In the genomic region with DNA sequence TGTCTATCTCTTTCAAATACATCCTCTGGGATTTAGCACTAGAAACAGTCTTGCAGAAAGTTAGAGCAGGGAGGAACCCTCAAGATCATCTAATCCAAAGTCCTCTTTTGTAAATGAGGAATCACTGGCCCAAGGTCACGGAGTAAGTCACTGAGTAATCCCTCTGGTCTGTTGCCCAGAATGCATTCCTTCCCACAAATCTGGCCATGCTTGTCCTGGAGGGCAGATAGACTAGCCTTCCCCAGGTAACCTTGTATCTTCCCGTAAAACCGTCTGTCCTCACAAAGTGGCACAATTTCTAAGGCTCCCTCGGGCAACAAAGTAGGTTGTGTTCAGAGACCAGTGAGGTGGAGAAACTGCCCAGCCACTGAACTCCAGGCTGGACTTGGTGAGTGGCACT, we compare ENCODE assay signal across 14 cellular contexts. TPM values are rescaled to one million over a fixed set of nuclear protein-coding genes. Genes with fewer than 3 reads are reported as not detected.
DNase-seq lines count a peak whose midpoint lies in the region; ATAC-seq and TF ChIP-seq lines count a peak whose summit lies in the region.
"Had no signal": no experiment of that assay in that cellular context is flagged by ENCODE, and none has a peak within 500 bp of the region (broad histone marks: within the 10 kb centered on the region; RNA-seq: fewer than 3 reads in every experiment).

No MANE protein-coding gene starts in this region.

- H3K27me3 ChIP-seq in osteoblast (ENCODE audit: insufficient read depth, low read length), result no peaks in the 10 kb centered on the region
- H3K27me3 ChIP-seq: BLaER1 treated with 17β-estradiol and CSF1 and Interleukin-3, amounts not matched to agents 10 nM and 100 nM; colonic mucosa had no signal

- H3K27ac ChIP-seq in RWPE1 (peak overlapping the region; percentile 79), osteoblast (ENCODE audit: low read depth, low read length) (peak overlapping the region; percentile 30)
- H3K27ac ChIP-seq: BLaER1 treated with 17β-estradiol and CSF1 and Interleukin-3, amounts not matched to agents 10 nM and 100 nM; colonic mucosa had no signal

- H3K27me3 Mint-ChIP-seq in T-cell, result no peaks in the 10 kb centered on the region

- peaks cover 59% of the 10 kb centered on the region for H3K4me1 ChIP-seq in osteoblast (ENCODE audit: insufficient read depth, low read length)
- H3K4me1 ChIP-seq: BLaER1 treated with 17β-estradiol and CSF1 and Interleukin-3, amounts not matched to agents 10 nM and 100 nM; colonic mucosa had no signal

- H3K27ac Mint-ChIP-seq in T-cell, result no peak overlapping the region
- H3K27ac Mint-ChIP-seq: immature natural killer cell had no signal

- DNase-seq in AG08396 (ENCODE audit: low spot score), result peak; percentile 32
- peak; percentile 48 for DNase-seq in RWPE1 (ENCODE audit: low spot score)
- DNase-seq in fibroblast of pulmonary artery (ENCODE audit: low read depth), result peak; percentile 79
- DNase-seq in osteoblast (ENCODE audit: insufficient read length, low spot score, missing footprints), result peak; percentile 35
- no peak for DNase-seq in HPDE6-E6E7 (ENCODE audit: extremely low spot score)
- no peak for DNase-seq in T-cell
- no peak for DNase-seq in Kasumi-1 (lab: John Stamatoyannopoulos, UW)
- DNase-seq in NCI-H524 (lab: John Stamatoyannopoulos, UW), result no peak
- DNase-seq: colonic mucosa; immature natural killer cell; KBM-7; NCI-H774; stimulated activated CD8-positive, alpha-beta memory T cell treated with anti-CD3 and anti-CD28 coated beads, Interleukin-4, amount 100 ng/mL, for 48 hours had no signal

- H3K9me3 Mint-ChIP-seq in T-cell, result no peaks in the 10 kb centered on the region

- TF ChIP-seq CTCF in RWPE1 (conservative IDR thresholded peaks at IDR 0.05; ENCODE audit: low read depth), result no peak
- no peak for TF ChIP-seq CTCF in fibroblast of pulmonary artery (IDR thresholded peaks at IDR 0.05; ENCODE audit: low read length, missing control alignments)
- TF ChIP-seq CTCF in osteoblast (IDR thresholded peaks at IDR 0.05; ENCODE audit: extremely low read depth, low read depth, low read length), result no peak

- no peak for ATAC-seq in T-cell (replicated peaks in 1 of 4)

- peaks cover 97% of the 10 kb centered on the region for H3K79me2 ChIP-seq in osteoblast (ENCODE audit: insufficient read depth, low read length)

- peaks cover 23% of the 10 kb centered on the region for H4K20me1 ChIP-seq in osteoblast (ENCODE audit: insufficient read depth, low read length)
- H4K20me1 ChIP-seq: BLaER1 treated with 17β-estradiol and CSF1 and Interleukin-3, amounts not matched to agents 10 nM and 100 nM had no signal

- H3K4me2 ChIP-seq in osteoblast (ENCODE audit: insufficient read depth, low read length), result peak overlapping the region; percentile 24
- H3K4me2 ChIP-seq: BLaER1 treated with 17β-estradiol and CSF1 and Interleukin-3, amounts not matched to agents 10 nM and 100 nM had no signal

- H3K4me3 ChIP-seq in fibroblast of pulmonary artery (replicated peaks; ENCODE audit: low read depth, low read length), result no peak overlapping the region
- no peak overlapping the region for H3K4me3 ChIP-seq in osteoblast (ENCODE audit: insufficient read depth, low read length)
- H3K4me3 ChIP-seq: BLaER1 treated with 17β-estradiol and CSF1 and Interleukin-3, amounts not matched to agents 10 nM and 100 nM; colonic mucosa had no signal

- H3K9me3 ChIP-seq in osteoblast (ENCODE audit: low read depth, low read length), result no peaks in the 10 kb centered on the region
- H3K9me3 ChIP-seq: BLaER1 treated with 17β-estradiol and CSF1 and Interleukin-3, amounts not matched to agents 10 nM and 100 nM; colonic mucosa had no signal

- CTCF ChIA-PET in RWPE1 (lab: Yijun Ruan, JAX) (no interaction called here), T-cell (lab: Charles Lee) (no interaction called here)

- H3K4me1 Mint-ChIP-seq in T-cell, result no peaks in the 10 kb centered on the region
- H3K4me1 Mint-ChIP-seq: immature natural killer cell had no signal

- POLR2A ChIA-PET in RWPE1 (lab: Yijun Ruan, JAX; ENCODE audit: low non-redundant PET) (no interaction called here), T-cell (lab: Charles Lee) (no interaction called here)

- no peak overlapping the region for H3K4me3 Mint-ChIP-seq in T-cell
- H3K4me3 Mint-ChIP-seq: immature natural killer cell had no signal

- no peaks in the 10 kb centered on the region for H3K36me3 Mint-ChIP-seq in T-cell
- H3K36me3 Mint-ChIP-seq: immature natural killer cell had no signal

- H2AFZ ChIP-seq in osteoblast (ENCODE audit: low read length), result no peak overlapping the region

- H3K36me3 ChIP-seq in osteoblast (ENCODE audit: insufficient read depth, low read length), result no peaks in the 10 kb centered on the region
- H3K36me3 ChIP-seq: BLaER1 treated with 17β-estradiol and CSF1 and Interleukin-3, amounts not matched to agents 10 nM and 100 nM; colonic mucosa had no signal

RNA-seq across cellular contexts. Expression of a gene that starts 46.2 kb away (rescaled TPM):
- total RNA-seq in osteoblast, result 363 and 384 TPM in 2 replicates
- total RNA-seq in T-cell, result under 1 TPM; 0.28 to 0.67 (median 0.59) TPM

Comparison
In these comparisons a context has a peak if more than half of its experiments do, and no peak if none do; other contexts are left out.
1. DNase-seq: peak in AG08396 (single experiment), RWPE1 (single experiment), fibroblast of pulmonary artery (single experiment) and osteoblast (single experiment); none in HPDE6-E6E7 (single experiment), T-cell (0 of 34), Kasumi-1 (0 of 2) and NCI-H524 (0 of 2).
2. RNA of a gene that starts 46.2 kb away (total RNA-seq): 363 to 384 TPM in osteoblast; 0.28 to 0.67 TPM in T-cell; every median in the first group is over 100 times any median in the second.